Comparison of ENCODE assay signal across 29 cellular contexts in genomic region chr2:196563876-196564275, GRCh38. TPM values are rescaled to one million over a fixed set of nuclear protein-coding genes. Genes with fewer than 3 reads are reported as not detected.
"Had no signal": no experiment of that assay in that cellular context is flagged by ENCODE, and none has a peak within 500 bp of the region (broad histone marks: within the 10 kb centered on the region; RNA-seq: fewer than 3 reads in every experiment).

No MANE protein-coding gene starts in this region.

- H3K4me3 Mint-ChIP-seq: immature natural killer cell; naive thymus-derived CD4-positive, alpha-beta T cell; natural killer cell treated with Interleukin-12 subunit alpha and Interleukin-12 subunit beta and Interleukin-15 and Interleukin-18, amount 100 ng/mL, for 72 hours; stimulated activated naive B cell treated with anti-CD40 and anti-IgM and Interleukin-4, amounts not matched to agents 10 μg/mL and 1 μg/mL and 100 μg/mL, for 72 hours had no signal

- H3K4me1 ChIP-seq: left lung, lower lobe of right lung, stomach, testis, thyroid gland, transverse colon, upper lobe of left lung, vagina had no signal

- H3K9me3 Mint-ChIP-seq: natural killer cell treated with Interleukin-12 subunit alpha and Interleukin-12 subunit beta and Interleukin-15 and Interleukin-18, amount 100 ng/mL, for 72 hours had no signal

- H3K4me1 Mint-ChIP-seq: immature natural killer cell; stimulated activated naive B cell treated with anti-CD40 and anti-IgM and Interleukin-4, amounts not matched to agents 10 μg/mL and 1 μg/mL and 100 μg/mL, for 72 hours had no signal

- H3K4me3 ChIP-seq: left lung, lower lobe of right lung, mucosa of descending colon, ovary, skin epidermis, stomach, testis, thyroid gland, transverse colon, upper lobe of left lung, vagina had no signal

- H3K27me3 ChIP-seq: left lung, ovary, stomach, testis, thyroid gland, transverse colon, upper lobe of left lung, vagina had no signal

- H3K27ac Mint-ChIP-seq: immature natural killer cell; naive thymus-derived CD4-positive, alpha-beta T cell; natural killer cell treated with Interleukin-12 subunit alpha and Interleukin-12 subunit beta and Interleukin-15 and Interleukin-18, amount 100 ng/mL, for 72 hours; progenitor cell of endocrine pancreas; stimulated activated naive B cell treated with anti-CD40 and anti-IgM and Interleukin-4, amounts not matched to agents 10 μg/mL and 1 μg/mL and 100 μg/mL, for 72 hours had no signal

- H3K27me3 Mint-ChIP-seq: progenitor cell of endocrine pancreas had no signal

- H3K36me3 Mint-ChIP-seq: immature natural killer cell; stimulated activated naive B cell treated with anti-CD40 and anti-IgM and Interleukin-4, amounts not matched to agents 10 μg/mL and 1 μg/mL and 100 μg/mL, for 72 hours had no signal

- H3K36me3 ChIP-seq: left lung, lower lobe of right lung, ovary, stomach, thyroid gland, transverse colon, upper lobe of left lung, vagina had no signal

- ATAC-seq: left colon; left lung; lower lobe of right lung; mucosa of descending colon; naive thymus-derived CD4-positive, alpha-beta T cell; natural killer cell treated with Interleukin-12 subunit alpha and Interleukin-12 subunit beta and Interleukin-15 and Interleukin-18, amount 100 ng/mL, for 72 hours; right cardiac atrium; sciatic nerve; stimulated activated naive B cell treated with anti-CD40 and anti-IgM and Interleukin-4, amounts not matched to agents 10 μg/mL and 1 μg/mL and 100 μg/mL, for 72 hours; stimulated activated naive CD8-positive, alpha-beta T cell treated with anti-CD3 and anti-CD28 coated beads, Interleukin-15, Interleukin-2, amounts not matched to agents 100 U/mL and 50 U/mL, for 24 hours had no signal

- H3K27ac ChIP-seq: left lung, lower lobe of right lung, ovary, skin epidermis, stomach, testis, thyroid gland, transverse colon, upper lobe of left lung, vagina had no signal

- FAIRE-seq: islet of Langerhans, kidney had no signal

- DNase-seq: hypothalamus; immature natural killer cell; kidney; left colon; left lung; lower lobe of right lung; midbrain; mucosa of descending colon; naive thymus-derived CD4-positive, alpha-beta T cell; ovary; retina; right cardiac atrium; stimulated activated CD4-positive, alpha-beta T cell treated with anti-CD3 and anti-CD28 coated beads, Interleukin-12 subunit alpha, Interleukin-12 subunit beta, amount 100 ng/mL, for 4 hours; stimulated activated CD4-positive, alpha-beta T cell treated with anti-CD3 and anti-CD28 coated beads, Interleukin-15, amount 100 ng/mL, for 24 hours; stimulated activated CD4-positive, alpha-beta T cell treated with anti-CD3 and anti-CD28 coated beads, Interleukin-2, amount 100 ng/mL, for 24 hours; stimulated activated CD4-positive, alpha-beta T cell treated with anti-CD3 and anti-CD28 coated beads, Interleukin-4, amount 100 ng/mL, for 1 hour; stimulated activated naive B cell treated with anti-CD40 and anti-IgM and Interleukin-4, amounts not matched to agents 10 μg/mL and 1 μg/mL and 100 μg/mL, for 72 hours; stimulated activated naive CD8-positive, alpha-beta T cell treated with anti-CD3 and anti-CD28 coated beads, Interleukin-15, Interleukin-2, amounts not matched to agents 100 U/mL and 50 U/mL, for 24 hours; stomach; testis; thyroid gland; transverse colon; upper lobe of left lung had no signal

RNA-seq across cellular contexts. Expression of gene HECW2, which starts 29.5 kb away (rescaled TPM):
- polyA plus RNA-seq: naive thymus-derived CD4-positive, alpha-beta T cell had no signal
